Comparison of ENCODE assay signal across 1 cellular context in the genomic region with DNA sequence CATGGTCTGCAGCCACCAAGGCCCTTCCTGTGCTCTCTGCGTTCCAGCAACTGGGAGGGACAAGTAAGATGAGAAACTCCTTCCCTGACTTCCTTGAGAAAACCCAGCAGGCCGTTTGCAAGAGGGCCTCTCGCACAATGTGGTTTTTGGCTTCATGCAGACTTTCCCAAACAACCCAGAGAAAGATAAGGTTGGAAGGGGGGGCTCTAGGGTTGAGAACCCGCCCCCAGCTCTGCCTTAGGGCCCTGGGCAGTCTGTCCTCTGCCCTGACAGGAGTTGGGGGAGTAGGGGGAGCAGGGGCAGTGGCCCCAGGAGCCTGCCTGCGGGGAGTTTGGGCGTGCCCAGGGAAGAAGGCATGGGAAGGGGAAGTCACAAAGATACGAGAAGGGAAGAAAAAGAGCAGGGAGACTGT.
TF ChIP-seq lines count a peak whose summit lies in the region.

No MANE protein-coding gene starts in this region.

TF ChIP-seq in SK-N-SH treated with all-trans-retinoic acid at 6 μM for 48 hours, 23 proteins besides CTCF, POLR2A, EP300 and RAD21 (continued from another document):
- TF ChIP-seq, protein P1, sequence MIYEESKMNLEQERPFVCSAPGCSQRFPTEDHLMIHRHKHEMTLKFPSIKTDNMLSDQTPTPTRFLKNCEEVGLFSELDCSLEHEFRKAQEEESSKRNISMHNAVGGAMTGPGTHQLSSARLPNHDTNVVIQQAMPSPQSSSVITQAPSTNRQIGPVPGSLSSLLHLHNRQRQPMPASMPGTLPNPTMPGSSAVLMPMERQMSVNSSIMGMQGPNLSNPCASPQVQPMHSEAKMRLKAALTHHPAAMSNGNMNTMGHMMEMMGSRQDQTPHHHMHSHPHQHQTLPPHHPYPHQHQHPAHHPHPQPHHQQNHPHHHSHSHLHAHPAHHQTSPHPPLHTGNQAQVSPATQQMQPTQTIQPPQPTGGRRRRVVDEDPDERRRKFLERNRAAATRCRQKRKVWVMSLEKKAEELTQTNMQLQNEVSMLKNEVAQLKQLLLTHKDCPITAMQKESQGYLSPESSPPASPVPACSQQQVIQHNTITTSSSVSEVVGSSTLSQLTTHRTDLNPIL (CRISPR knock-in tag; IDR thresholded peaks at IDR 0.05; ENCODE audit: low read depth), result no peak
- TF ChIP-seq ZNF70 (CRISPR knock-in tag; IDR thresholded peaks at IDR 0.05), result no peak
- no peak for TF ChIP-seq ZC3H10 (CRISPR knock-in tag; IDR thresholded peaks at IDR 0.05)
- TF ChIP-seq ZFP30 (CRISPR knock-in tag; IDR thresholded peaks at IDR 0.05), result no peak
- TF ChIP-seq, protein P2, sequence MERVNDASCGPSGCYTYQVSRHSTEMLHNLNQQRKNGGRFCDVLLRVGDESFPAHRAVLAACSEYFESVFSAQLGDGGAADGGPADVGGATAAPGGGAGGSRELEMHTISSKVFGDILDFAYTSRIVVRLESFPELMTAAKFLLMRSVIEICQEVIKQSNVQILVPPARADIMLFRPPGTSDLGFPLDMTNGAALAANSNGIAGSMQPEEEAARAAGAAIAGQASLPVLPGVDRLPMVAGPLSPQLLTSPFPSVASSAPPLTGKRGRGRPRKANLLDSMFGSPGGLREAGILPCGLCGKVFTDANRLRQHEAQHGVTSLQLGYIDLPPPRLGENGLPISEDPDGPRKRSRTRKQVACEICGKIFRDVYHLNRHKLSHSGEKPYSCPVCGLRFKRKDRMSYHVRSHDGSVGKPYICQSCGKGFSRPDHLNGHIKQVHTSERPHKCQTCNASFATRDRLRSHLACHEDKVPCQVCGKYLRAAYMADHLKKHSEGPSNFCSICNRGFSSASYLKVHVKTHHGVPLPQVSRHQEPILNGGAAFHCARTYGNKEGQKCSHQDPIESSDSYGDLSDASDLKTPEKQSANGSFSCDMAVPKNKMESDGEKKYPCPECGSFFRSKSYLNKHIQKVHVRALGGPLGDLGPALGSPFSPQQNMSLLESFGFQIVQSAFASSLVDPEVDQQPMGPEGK (CRISPR knock-in tag; IDR thresholded peaks at IDR 0.05; ENCODE audit: borderline replicate concordance), result no peak
- TF ChIP-seq TOX (CRISPR knock-in tag; IDR thresholded peaks at IDR 0.05; ENCODE audit: borderline replicate concordance), result no peak
